In the genomic region with DNA sequence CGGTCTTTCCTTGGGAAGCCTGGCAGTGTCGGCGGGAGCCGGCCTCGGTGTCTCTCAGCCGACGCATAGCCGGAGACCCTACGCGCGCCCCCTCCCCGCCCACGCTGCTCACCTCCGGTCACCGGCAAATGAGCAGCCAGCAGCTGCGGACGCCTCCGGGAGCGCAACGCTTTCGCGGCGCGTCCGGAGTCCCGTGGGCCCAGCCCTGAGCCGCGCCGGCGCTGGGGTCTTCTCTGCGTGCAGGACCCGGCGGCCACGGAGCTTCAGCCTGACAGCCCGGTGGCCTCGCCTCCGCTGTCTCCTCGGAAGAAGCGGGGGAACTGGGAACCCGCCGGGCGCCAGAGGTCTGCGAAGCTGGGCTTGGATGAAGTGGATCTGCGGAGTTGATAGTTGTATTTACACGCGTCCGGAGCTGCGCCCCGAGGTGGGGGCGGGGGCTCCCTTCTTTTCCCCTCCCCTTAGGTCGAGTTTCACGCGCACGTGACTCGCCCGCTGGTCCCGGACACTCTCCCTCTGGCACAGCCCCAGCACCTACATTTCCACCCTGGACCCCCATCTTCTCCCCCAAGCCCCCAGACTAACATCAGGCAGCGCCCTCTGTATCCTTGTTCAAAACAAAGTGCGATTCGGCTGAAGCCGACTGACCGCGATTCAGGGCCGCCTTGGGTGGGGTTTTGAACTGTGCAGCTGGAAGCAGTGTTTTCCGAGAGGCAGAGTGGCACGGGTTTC, we compare ENCODE assay signal across 1 cellular context.
TF ChIP-seq lines count a peak whose summit lies in the region.

A gene (minus strand): TSS at position 371 of the 729 bp plus-strand sequence. CDS start 1,591 bp downstream, outside the sequence.

TF ChIP-seq in HepG2, 621 proteins besides CTCF, POLR2A, EP300 and RAD21 (continues in another document):
- no peak for TF ChIP-seq PTBP1 (IDR thresholded peaks at IDR 0.05; ENCODE audit: low read depth, low read length, poor library complexity, severe bottlenecking)
- TF ChIP-seq MIER3 (CRISPR knock-in tag; IDR thresholded peaks at IDR 0.05; ENCODE audit: borderline replicate concordance): peak; percentile 20; the same call in 1 of the 2 replicates
- no peak for TF ChIP-seq ZIK1 (CRISPR knock-in tag; IDR thresholded peaks at IDR 0.05; ENCODE audit: borderline replicate concordance, low read depth)
- no peak for TF ChIP-seq CBFB (CRISPR knock-in tag; IDR thresholded peaks at IDR 0.05)
- TF ChIP-seq BCL6 (CRISPR knock-in tag; IDR thresholded peaks at IDR 0.05): peak; percentile 9; the same call in 1 of the 2 replicates
- TF ChIP-seq FOXA3 (CRISPR knock-in tag; IDR thresholded peaks at IDR 0.05): peak; percentile 68
- TF ChIP-seq SATB2 (CRISPR knock-in tag; IDR thresholded peaks at IDR 0.05): peak; percentile 53; the same call in 1 of the 2 replicates
- TF ChIP-seq, protein P1, sequence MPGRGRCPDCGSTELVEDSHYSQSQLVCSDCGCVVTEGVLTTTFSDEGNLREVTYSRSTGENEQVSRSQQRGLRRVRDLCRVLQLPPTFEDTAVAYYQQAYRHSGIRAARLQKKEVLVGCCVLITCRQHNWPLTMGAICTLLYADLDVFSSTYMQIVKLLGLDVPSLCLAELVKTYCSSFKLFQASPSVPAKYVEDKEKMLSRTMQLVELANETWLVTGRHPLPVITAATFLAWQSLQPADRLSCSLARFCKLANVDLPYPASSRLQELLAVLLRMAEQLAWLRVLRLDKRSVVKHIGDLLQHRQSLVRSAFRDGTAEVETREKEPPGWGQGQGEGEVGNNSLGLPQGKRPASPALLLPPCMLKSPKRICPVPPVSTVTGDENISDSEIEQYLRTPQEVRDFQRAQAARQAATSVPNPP (CRISPR knock-in tag; IDR thresholded peaks at IDR 0.05): peak; percentile 60; the same call in 1 of the 2 replicates
- TF ChIP-seq GATAD2A (CRISPR knock-in tag; IDR thresholded peaks at IDR 0.05): peak; percentile 65; the same call in 1 of the 2 replicates
- TF ChIP-seq, protein P2, sequence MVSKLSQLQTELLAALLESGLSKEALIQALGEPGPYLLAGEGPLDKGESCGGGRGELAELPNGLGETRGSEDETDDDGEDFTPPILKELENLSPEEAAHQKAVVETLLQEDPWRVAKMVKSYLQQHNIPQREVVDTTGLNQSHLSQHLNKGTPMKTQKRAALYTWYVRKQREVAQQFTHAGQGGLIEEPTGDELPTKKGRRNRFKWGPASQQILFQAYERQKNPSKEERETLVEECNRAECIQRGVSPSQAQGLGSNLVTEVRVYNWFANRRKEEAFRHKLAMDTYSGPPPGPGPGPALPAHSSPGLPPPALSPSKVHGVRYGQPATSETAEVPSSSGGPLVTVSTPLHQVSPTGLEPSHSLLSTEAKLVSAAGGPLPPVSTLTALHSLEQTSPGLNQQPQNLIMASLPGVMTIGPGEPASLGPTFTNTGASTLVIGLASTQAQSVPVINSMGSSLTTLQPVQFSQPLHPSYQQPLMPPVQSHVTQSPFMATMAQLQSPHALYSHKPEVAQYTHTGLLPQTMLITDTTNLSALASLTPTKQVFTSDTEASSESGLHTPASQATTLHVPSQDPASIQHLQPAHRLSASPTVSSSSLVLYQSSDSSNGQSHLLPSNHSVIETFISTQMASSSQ (IDR thresholded peaks at IDR 0.05; ENCODE audit: low read depth): no peak
- TF ChIP-seq, protein P2 (CRISPR knock-in tag; IDR thresholded peaks at IDR 0.05; ENCODE audit: borderline replicate concordance): peak; percentile 35; the same call in 1 of the 2 replicates
- no peak; the same call in 1 of the 2 replicates for TF ChIP-seq ZNF138 (CRISPR knock-in tag; IDR thresholded peaks at IDR 0.05; ENCODE audit: low read depth)
- TF ChIP-seq, protein P3, sequence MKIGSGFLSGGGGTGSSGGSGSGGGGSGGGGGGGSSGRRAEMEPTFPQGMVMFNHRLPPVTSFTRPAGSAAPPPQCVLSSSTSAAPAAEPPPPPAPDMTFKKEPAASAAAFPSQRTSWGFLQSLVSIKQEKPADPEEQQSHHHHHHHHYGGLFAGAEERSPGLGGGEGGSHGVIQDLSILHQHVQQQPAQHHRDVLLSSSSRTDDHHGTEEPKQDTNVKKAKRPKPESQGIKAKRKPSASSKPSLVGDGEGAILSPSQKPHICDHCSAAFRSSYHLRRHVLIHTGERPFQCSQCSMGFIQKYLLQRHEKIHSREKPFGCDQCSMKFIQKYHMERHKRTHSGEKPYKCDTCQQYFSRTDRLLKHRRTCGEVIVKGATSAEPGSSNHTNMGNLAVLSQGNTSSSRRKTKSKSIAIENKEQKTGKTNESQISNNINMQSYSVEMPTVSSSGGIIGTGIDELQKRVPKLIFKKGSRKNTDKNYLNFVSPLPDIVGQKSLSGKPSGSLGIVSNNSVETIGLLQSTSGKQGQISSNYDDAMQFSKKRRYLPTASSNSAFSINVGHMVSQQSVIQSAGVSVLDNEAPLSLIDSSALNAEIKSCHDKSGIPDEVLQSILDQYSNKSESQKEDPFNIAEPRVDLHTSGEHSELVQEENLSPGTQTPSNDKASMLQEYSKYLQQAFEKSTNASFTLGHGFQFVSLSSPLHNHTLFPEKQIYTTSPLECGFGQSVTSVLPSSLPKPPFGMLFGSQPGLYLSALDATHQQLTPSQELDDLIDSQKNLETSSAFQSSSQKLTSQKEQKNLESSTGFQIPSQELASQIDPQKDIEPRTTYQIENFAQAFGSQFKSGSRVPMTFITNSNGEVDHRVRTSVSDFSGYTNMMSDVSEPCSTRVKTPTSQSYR (CRISPR knock-in tag; IDR thresholded peaks at IDR 0.05; ENCODE audit: borderline replicate concordance): peak; percentile 53; the same call in 1 of the 2 replicates
- TF ChIP-seq, protein P4, sequence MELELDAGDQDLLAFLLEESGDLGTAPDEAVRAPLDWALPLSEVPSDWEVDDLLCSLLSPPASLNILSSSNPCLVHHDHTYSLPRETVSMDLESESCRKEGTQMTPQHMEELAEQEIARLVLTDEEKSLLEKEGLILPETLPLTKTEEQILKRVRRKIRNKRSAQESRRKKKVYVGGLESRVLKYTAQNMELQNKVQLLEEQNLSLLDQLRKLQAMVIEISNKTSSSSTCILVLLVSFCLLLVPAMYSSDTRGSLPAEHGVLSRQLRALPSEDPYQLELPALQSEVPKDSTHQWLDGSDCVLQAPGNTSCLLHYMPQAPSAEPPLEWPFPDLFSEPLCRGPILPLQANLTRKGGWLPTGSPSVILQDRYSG (CRISPR knock-in tag; IDR thresholded peaks at IDR 0.05): no peak
- peak; percentile 31; the same call in 1 of the 2 replicates for TF ChIP-seq FOSL2 (CRISPR knock-in tag; IDR thresholded peaks at IDR 0.05)
- TF ChIP-seq TOE1 (CRISPR knock-in tag; IDR thresholded peaks at IDR 0.05): no peak
- no peak for TF ChIP-seq JUN (CRISPR knock-in tag; IDR thresholded peaks at IDR 0.05)
- 0 out of 2 replicates have a peak, but pooled peaks have one; percentile 70 for TF ChIP-seq PRMT3 (CRISPR knock-in tag; IDR thresholded peaks at IDR 0.05; ENCODE audit: borderline replicate concordance, low read depth)
- TF ChIP-seq ZNF180 (CRISPR knock-in tag; IDR thresholded peaks at IDR 0.05; ENCODE audit: borderline replicate concordance, low read depth): no peak
- TF ChIP-seq FOXK1 (CRISPR knock-in tag; IDR thresholded peaks at IDR 0.05; ENCODE audit: borderline replicate concordance, low read depth): no peak; the same call in 1 of the 2 replicates
- peak; percentile 65; the same call in 1 of the 2 replicates for TF ChIP-seq GABPB1 (CRISPR knock-in tag; IDR thresholded peaks at IDR 0.05)
- peak; percentile 69; the same call in 1 of the 2 replicates for TF ChIP-seq NFKB2 (CRISPR knock-in tag; IDR thresholded peaks at IDR 0.05; ENCODE audit: borderline replicate concordance)
- TF ChIP-seq CCDC6 (CRISPR knock-in tag; IDR thresholded peaks at IDR 0.05): peak; percentile 53; the same call in 1 of the 2 replicates
- no peak for TF ChIP-seq ATRX (CRISPR knock-in tag; IDR thresholded peaks at IDR 0.05; ENCODE audit: borderline replicate concordance)
- TF ChIP-seq, protein P5, sequence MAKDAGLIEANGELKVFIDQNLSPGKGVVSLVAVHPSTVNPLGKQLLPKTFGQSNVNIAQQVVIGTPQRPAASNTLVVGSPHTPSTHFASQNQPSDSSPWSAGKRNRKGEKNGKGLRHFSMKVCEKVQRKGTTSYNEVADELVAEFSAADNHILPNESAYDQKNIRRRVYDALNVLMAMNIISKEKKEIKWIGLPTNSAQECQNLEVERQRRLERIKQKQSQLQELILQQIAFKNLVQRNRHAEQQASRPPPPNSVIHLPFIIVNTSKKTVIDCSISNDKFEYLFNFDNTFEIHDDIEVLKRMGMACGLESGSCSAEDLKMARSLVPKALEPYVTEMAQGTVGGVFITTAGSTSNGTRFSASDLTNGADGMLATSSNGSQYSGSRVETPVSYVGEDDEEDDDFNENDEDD (CRISPR knock-in tag; IDR thresholded peaks at IDR 0.05; ENCODE audit: borderline replicate concordance): 0 out of 2 replicates have a peak, but pooled peaks have one; percentile 10
- 0 out of 2 replicates have a peak, but pooled peaks have one; percentile 78 for TF ChIP-seq ZSCAN29 (CRISPR knock-in tag; conservative IDR thresholded peaks at IDR 0.05)
- no peak for TF ChIP-seq PHF21A (CRISPR knock-in tag; IDR thresholded peaks at IDR 0.05)
- peak; percentile 96 for TF ChIP-seq ZNF333 (CRISPR knock-in tag; IDR thresholded peaks at IDR 0.05; ENCODE audit: borderline replicate concordance)
- TF ChIP-seq AHR (CRISPR knock-in tag; IDR thresholded peaks at IDR 0.05): peak; percentile 62; the same call in 1 of the 2 replicates
- TF ChIP-seq ZNF441 (CRISPR knock-in tag; IDR thresholded peaks at IDR 0.05; ENCODE audit: borderline replicate concordance): no peak; the same call in 1 of the 2 replicates
- TF ChIP-seq ASH2L (IDR thresholded peaks at IDR 0.05; ENCODE audit: insufficient read length, low read depth, low read length): peak; percentile 66
- no peak; the same call in 1 of the 2 replicates for TF ChIP-seq MEIS2 (CRISPR knock-in tag; IDR thresholded peaks at IDR 0.05)
- TF ChIP-seq SPEN (CRISPR knock-in tag; IDR thresholded peaks at IDR 0.05; ENCODE audit: low read depth): peak; percentile 74
- TF ChIP-seq ZNF773 (CRISPR knock-in tag; IDR thresholded peaks at IDR 0.05; ENCODE audit: borderline replicate concordance): no peak
- TF ChIP-seq, protein P6, sequence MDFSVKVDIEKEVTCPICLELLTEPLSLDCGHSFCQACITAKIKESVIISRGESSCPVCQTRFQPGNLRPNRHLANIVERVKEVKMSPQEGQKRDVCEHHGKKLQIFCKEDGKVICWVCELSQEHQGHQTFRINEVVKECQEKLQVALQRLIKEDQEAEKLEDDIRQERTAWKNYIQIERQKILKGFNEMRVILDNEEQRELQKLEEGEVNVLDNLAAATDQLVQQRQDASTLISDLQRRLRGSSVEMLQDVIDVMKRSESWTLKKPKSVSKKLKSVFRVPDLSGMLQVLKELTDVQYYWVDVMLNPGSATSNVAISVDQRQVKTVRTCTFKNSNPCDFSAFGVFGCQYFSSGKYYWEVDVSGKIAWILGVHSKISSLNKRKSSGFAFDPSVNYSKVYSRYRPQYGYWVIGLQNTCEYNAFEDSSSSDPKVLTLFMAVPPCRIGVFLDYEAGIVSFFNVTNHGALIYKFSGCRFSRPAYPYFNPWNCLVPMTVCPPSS (IDR thresholded peaks at IDR 0.05): no peak
- TF ChIP-seq, protein P7, sequence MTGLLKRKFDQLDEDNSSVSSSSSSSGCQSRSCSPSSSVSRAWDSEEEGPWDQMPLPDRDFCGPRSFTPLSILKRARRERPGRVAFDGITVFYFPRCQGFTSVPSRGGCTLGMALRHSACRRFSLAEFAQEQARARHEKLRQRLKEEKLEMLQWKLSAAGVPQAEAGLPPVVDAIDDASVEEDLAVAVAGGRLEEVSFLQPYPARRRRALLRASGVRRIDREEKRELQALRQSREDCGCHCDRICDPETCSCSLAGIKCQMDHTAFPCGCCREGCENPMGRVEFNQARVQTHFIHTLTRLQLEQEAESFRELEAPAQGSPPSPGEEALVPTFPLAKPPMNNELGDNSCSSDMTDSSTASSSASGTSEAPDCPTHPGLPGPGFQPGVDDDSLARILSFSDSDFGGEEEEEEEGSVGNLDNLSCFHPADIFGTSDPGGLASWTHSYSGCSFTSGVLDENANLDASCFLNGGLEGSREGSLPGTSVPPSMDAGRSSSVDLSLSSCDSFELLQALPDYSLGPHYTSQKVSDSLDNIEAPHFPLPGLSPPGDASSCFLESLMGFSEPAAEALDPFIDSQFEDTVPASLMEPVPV (CRISPR knock-in tag; IDR thresholded peaks at IDR 0.05): peak; percentile 66; the same call in 1 of the 2 replicates
- no peak; the same call in 1 of the 2 replicates for TF ChIP-seq SP140L (CRISPR knock-in tag; IDR thresholded peaks at IDR 0.05; ENCODE audit: borderline replicate concordance)
- TF ChIP-seq SMARCE1 (IDR thresholded peaks at IDR 0.05; ENCODE audit: borderline replicate concordance): no peak
- TF ChIP-seq SOX5 (CRISPR knock-in tag; IDR thresholded peaks at IDR 0.05; ENCODE audit: borderline replicate concordance): peak; percentile 40; the same call in 1 of the 2 replicates
- TF ChIP-seq, protein P8, sequence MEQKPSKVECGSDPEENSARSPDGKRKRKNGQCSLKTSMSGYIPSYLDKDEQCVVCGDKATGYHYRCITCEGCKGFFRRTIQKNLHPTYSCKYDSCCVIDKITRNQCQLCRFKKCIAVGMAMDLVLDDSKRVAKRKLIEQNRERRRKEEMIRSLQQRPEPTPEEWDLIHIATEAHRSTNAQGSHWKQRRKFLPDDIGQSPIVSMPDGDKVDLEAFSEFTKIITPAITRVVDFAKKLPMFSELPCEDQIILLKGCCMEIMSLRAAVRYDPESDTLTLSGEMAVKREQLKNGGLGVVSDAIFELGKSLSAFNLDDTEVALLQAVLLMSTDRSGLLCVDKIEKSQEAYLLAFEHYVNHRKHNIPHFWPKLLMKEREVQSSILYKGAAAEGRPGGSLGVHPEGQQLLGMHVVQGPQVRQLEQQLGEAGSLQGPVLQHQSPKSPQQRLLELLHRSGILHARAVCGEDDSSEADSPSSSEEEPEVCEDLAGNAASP (CRISPR knock-in tag; IDR thresholded peaks at IDR 0.05; ENCODE audit: borderline replicate concordance): peak; percentile 42
- TF ChIP-seq ZNF703 (CRISPR knock-in tag; IDR thresholded peaks at IDR 0.05; ENCODE audit: borderline replicate concordance): no peak; the same call in 1 of the 2 replicates
- peak; percentile 76 for TF ChIP-seq SAP130 (CRISPR knock-in tag; IDR thresholded peaks at IDR 0.05; ENCODE audit: low read depth)
- TF ChIP-seq ISL2 (CRISPR knock-in tag; IDR thresholded peaks at IDR 0.05): peak; percentile 21; the same call in 1 of the 2 replicates
- no peak for TF ChIP-seq NCOR1 (IDR thresholded peaks at IDR 0.05; ENCODE audit: borderline replicate concordance, low read length)
- TF ChIP-seq ZNF556 (CRISPR knock-in tag; IDR thresholded peaks at IDR 0.05; ENCODE audit: borderline replicate concordance): peak; percentile 40; the same call in 1 of the 2 replicates
